In genomic region chr17:59487161-59487873, GRCh38 we compare ENCODE assay signal across 16 cellular contexts.
A peak's percentile ranks its signal among the peaks of the same experiment; 100 is the strongest.
DNase-seq lines count a peak whose midpoint lies in the region; ATAC-seq and TF ChIP-seq lines count a peak whose summit lies in the region.
"Had no signal": no experiment of that assay in that cellular context is flagged by ENCODE, and none has a peak within 500 bp of the region (broad histone marks: within the 10 kb centered on the region; RNA-seq: fewer than 3 reads in every experiment).

No MANE protein-coding gene starts in this region.

- no peaks in the 10 kb centered on the region for H3K79me2 ChIP-seq in fibroblast of lung (ENCODE audit: control insufficient read depth, insufficient read depth, low read length)
- no peaks in the 10 kb centered on the region for H3K79me2 ChIP-seq in smooth muscle cell (ENCODE audit: low read depth)

- H3K4me1 ChIP-seq in fibroblast of lung (ENCODE audit: control insufficient read depth, extremely low read depth, insufficient read depth, low read length) (no peaks in the 10 kb centered on the region), thoracic aorta (ENCODE audit: control insufficient read depth in 1 of 2, low read depth in 2 of 2) (peaks cover 0 to 34% of the 10 kb centered on the region in 2 donors), smooth muscle cell (ENCODE audit: low read depth) (no peaks in the 10 kb centered on the region)

- no peak overlapping the region for H3K27ac ChIP-seq in fibroblast of lung (ENCODE audit: insufficient read depth, low read length)
- peak overlapping the region in 1 of 2 donors; percentile 54 for H3K27ac ChIP-seq in thoracic aorta
- H3K27ac ChIP-seq in smooth muscle cell (ENCODE audit: low read depth) = no peak overlapping the region

- peak; percentile 24 for DNase-seq in GM03348 (ENCODE audit: low spot score)
- DNase-seq in NCI-H82 treated with DMSO at 0.1 percent for 48 hours (lab: John Stamatoyannopoulos, UW; ENCODE audit: unreplicated experiment) = peak; percentile 64
- DNase-seq in fibroblast of lung (ENCODE audit: low read depth in 2 of 2) = no peak
- no peak for DNase-seq in thoracic aorta (ENCODE audit: low spot score)
- no peak for DNase-seq in smooth muscle cell (lab: John Stamatoyannopoulos, UW; ENCODE audit: unreplicated experiment)
- DNase-seq in H7 = no peak
- DNase-seq: activated CD4-positive, alpha-beta memory T cell treated with anti-CD3 and anti-CD28 coated beads for 36 hours; DMS53; Kasumi-1; kidney glomerular epithelial cell; NCI-H1930; NCI-H526 treated with DMSO at 0.1 percent for 48 hours; stimulated activated naive CD8-positive, alpha-beta T cell treated with anti-CD3 and anti-CD28 coated beads, Interleukin-15, Interleukin-2, amounts not matched to agents 100 U/mL and 50 U/mL, for 24 hours had no signal

- H3K4me2 ChIP-seq in fibroblast of lung (ENCODE audit: extremely low read depth, insufficient read depth, low read length) (peak overlapping the region; percentile 21), smooth muscle cell (no peak overlapping the region)

- H3K9ac ChIP-seq in fibroblast of lung (ENCODE audit: insufficient read depth, low read length) = no peak overlapping the region
- no peak overlapping the region for H3K9ac ChIP-seq in smooth muscle cell (ENCODE audit: low read depth)

- H3K9me3 ChIP-seq in fibroblast of lung (ENCODE audit: control insufficient read depth, insufficient read depth, low read depth, low read length) (no peaks in the 10 kb centered on the region), thoracic aorta (no peaks in the 10 kb centered on the region), smooth muscle cell (replicated peaks; ENCODE audit: low read depth) (no peaks in the 10 kb centered on the region)

- H3K27me3 ChIP-seq in fibroblast of lung (ENCODE audit: control insufficient read depth, insufficient read depth, low read length) (no peaks in the 10 kb centered on the region), thoracic aorta (replicated peaks; ENCODE audit: insufficient read depth) (no peaks in the 10 kb centered on the region), smooth muscle cell (ENCODE audit: low read depth) (no peaks in the 10 kb centered on the region), H7 (ENCODE audit: control insufficient read depth, insufficient read depth, low read length) (no peaks in the 10 kb centered on the region)

- no peaks in the 10 kb centered on the region for H3F3A ChIP-seq in smooth muscle cell (ENCODE audit: low read depth)

- H3K4me3 ChIP-seq in fibroblast of lung (replicated peaks in 1 of 4; ENCODE audit: control extremely low read depth in 1 of 4, insufficient read depth in 1 of 4, low read depth in 3 of 4, low read length in 4 of 4) = peak overlapping the region in 2 of 4 experiments; percentile 14 to 47
- H3K4me3 ChIP-seq in thoracic aorta = peak overlapping the region; percentile 50
- H3K4me3 ChIP-seq in smooth muscle cell = no peak overlapping the region
- no peak overlapping the region for H3K4me3 ChIP-seq in H7 (ENCODE audit: insufficient read depth, low read depth, low read length)

- 74% methylated on average over 7 of the region's 7 CpGs for WGBS in smooth muscle cell (ENCODE audit: low lambda C conversion rate)

- peak overlapping the region; percentile 17 for H2AFZ ChIP-seq in fibroblast of lung (ENCODE audit: low read length)
- no peak overlapping the region for H2AFZ ChIP-seq in smooth muscle cell (ENCODE audit: low read depth)

- H4K20me1 ChIP-seq in fibroblast of lung (ENCODE audit: control insufficient read depth, extremely low read depth, insufficient read depth, low read length) (no peaks in the 10 kb centered on the region), smooth muscle cell (ENCODE audit: low read depth) (no peaks in the 10 kb centered on the region)

- ATAC-seq in thoracic aorta (ENCODE audit: insufficient number of reproducible peaks, low FRiP score, low read depth) (no peak), HG02973 (IDR thresholded peaks at IDR 0.05; ENCODE audit: unreplicated experiment) (no peak)
- ATAC-seq: activated T-helper 17 cell treated with anti-CD3 and anti-CD28 coated beads, Interleukin-2, amount 50 U/mL, for 72 hours; Panc1; stimulated activated naive CD8-positive, alpha-beta T cell treated with anti-CD3 and anti-CD28 coated beads, Interleukin-15, Interleukin-2, amounts not matched to agents 100 U/mL and 50 U/mL, for 24 hours had no signal

- H3K36me3 ChIP-seq in fibroblast of lung (ENCODE audit: control insufficient read depth, insufficient read depth, low read length) (no peaks in the 10 kb centered on the region), thoracic aorta (no peaks in the 10 kb centered on the region), smooth muscle cell (ENCODE audit: low read depth) (no peaks in the 10 kb centered on the region), H7 (replicated peaks; ENCODE audit: control insufficient read depth, insufficient read depth, low read length) (no peaks in the 10 kb centered on the region)

- TF ChIP-seq CTCF in fibroblast of lung (conservative IDR thresholded peaks at IDR 0.05 in 1 of 2, IDR thresholded peaks at IDR 0.05 in 1 of 2; ENCODE audit: low read depth in 1 of 2, low read length in 2 of 2) = no peak
- TF ChIP-seq CTCF in thoracic aorta (IDR thresholded peaks at IDR 0.05) = no peak
- no peak for TF ChIP-seq CTCF in smooth muscle cell (IDR thresholded peaks at IDR 0.05; ENCODE audit: borderline replicate concordance, insufficient read depth, poor library complexity, severe bottlenecking)

Comparison
In these comparisons a context has a peak if more than half of its experiments do, and no peak if none do; other contexts are left out.
1. DNase-seq: peak in GM03348 (single experiment) and NCI-H82 treated with DMSO at 0.1 percent for 48 hours (single experiment); none in fibroblast of lung (0 of 2), thoracic aorta (single experiment), smooth muscle cell (single experiment) and H7 (single experiment).